Comparison of ENCODE assay signal across 21 cellular contexts in the genomic region with DNA sequence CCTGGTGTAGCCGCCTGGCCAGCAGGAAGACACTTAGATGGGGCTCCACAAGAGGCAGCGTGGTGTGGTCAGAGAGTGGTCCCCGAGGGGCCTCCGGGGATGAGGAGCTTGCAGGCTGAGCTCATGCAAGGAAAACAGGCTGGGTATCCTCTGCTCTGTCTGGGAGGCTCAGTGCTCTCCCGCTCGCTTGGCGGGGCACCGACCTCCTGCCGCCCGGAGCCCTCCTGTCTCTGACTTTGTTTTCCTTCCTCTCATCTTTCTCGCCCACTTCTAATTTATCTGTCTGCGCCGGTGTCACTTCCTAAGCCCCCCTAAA. TPM values are rescaled to one million over a fixed set of nuclear protein-coding genes. Genes with fewer than 3 reads are reported as not detected.
DNase-seq lines count a peak whose midpoint lies in the region; FAIRE-seq and TF ChIP-seq lines count a peak whose summit lies in the region.
"Had no signal": no experiment of that assay in that cellular context is flagged by ENCODE, and none has a peak within 500 bp of the region (broad histone marks: within the 10 kb centered on the region; RNA-seq: fewer than 3 reads in every experiment).

No MANE protein-coding gene starts in this region.

- no peak for FAIRE-seq in H54 (lab: Jason Lieb, UNC)
- FAIRE-seq: A204.1, G401.6 had no signal

- no peak overlapping the region for H3K4me2 ChIP-seq in osteoblast (ENCODE audit: insufficient read depth, low read length)

- H3K4me1 Mint-ChIP-seq in HFFc6 (ENCODE audit: low read depth) = peaks cover 56% of the 10 kb centered on the region

- H3K4me1 ChIP-seq in SJCRH30 = peaks cover 23% of the 10 kb centered on the region
- peaks cover 32% of the 10 kb centered on the region for H3K4me1 ChIP-seq in osteoblast (ENCODE audit: insufficient read depth, low read length)
- H3K4me1 ChIP-seq: Caco-2 had no signal

- no peaks in the 10 kb centered on the region for H3K9me3 Mint-ChIP-seq in HFFc6
- H3K9me3 Mint-ChIP-seq: CD4-positive, alpha-beta T cell had no signal

- H3K9me3 ChIP-seq in SJCRH30 (replicated peaks) (no peaks in the 10 kb centered on the region), osteoblast (ENCODE audit: low read depth, low read length) (no peaks in the 10 kb centered on the region)
- H3K9me3 ChIP-seq: Caco-2 had no signal

- H3K27ac ChIP-seq in SJCRH30 (no peak overlapping the region), osteoblast (ENCODE audit: low read depth, low read length) (no peak overlapping the region)

- peaks cover 1% of the 10 kb centered on the region for H3K27me3 Mint-ChIP-seq in HFFc6 (ENCODE audit: insufficient read depth)

- DNase-seq in HFFc6 (no peak), SJCRH30 (peak; percentile 56 to 58), left kidney (ENCODE audit: low read depth, low spot score) (peak; percentile 75), osteoblast (ENCODE audit: insufficient read length, low spot score, missing footprints) (no peak), H54 (ENCODE audit: insufficient read length, low spot score) (no peak), SK-N-DZ (ENCODE audit: low spot score) (no peak), SIG-M5 treated with dmso at 0.1 percent for 504 hours (lab: John Stamatoyannopoulos, UW; ENCODE audit: unreplicated experiment) (no peak), NCI-H345 treated with DMSO at 0.1 percent for 48 hours (lab: John Stamatoyannopoulos, UW; ENCODE audit: unreplicated experiment) (no peak)
- DNase-seq: Caco-2; CD4-positive, alpha-beta T cell; H9; NCI-H1105 treated with DMSO at 0.1 percent for 48 hours; NCI-H187; NCI-H345; NCI-H526; OCI-M1; SHP77 had no signal

- no peaks in the 10 kb centered on the region for H4K20me1 ChIP-seq in osteoblast (ENCODE audit: insufficient read depth, low read length)

- no peaks in the 10 kb centered on the region for H3K36me3 Mint-ChIP-seq in HFFc6 (ENCODE audit: low read depth)

- H3K4me3 ChIP-seq in SJCRH30 (no peak overlapping the region), osteoblast (ENCODE audit: insufficient read depth, low read length) (no peak overlapping the region)

- H3K27ac Mint-ChIP-seq in HFFc6 = peak overlapping the region; percentile 59
- H3K27ac Mint-ChIP-seq: CD4-positive, alpha-beta T cell; H9 had no signal

- TF ChIP-seq CTCF in HFFc6 (IDR thresholded peaks at IDR 0.05) (no peak), osteoblast (IDR thresholded peaks at IDR 0.05; ENCODE audit: extremely low read depth, low read depth, low read length) (no peak)

- no peaks in the 10 kb centered on the region for H3K36me3 ChIP-seq in SJCRH30
- H3K36me3 ChIP-seq in osteoblast (ENCODE audit: insufficient read depth, low read length) = no peaks in the 10 kb centered on the region

- H3K79me2 ChIP-seq in osteoblast (ENCODE audit: insufficient read depth, low read length) = no peaks in the 10 kb centered on the region

- peak overlapping the region; percentile 26 for H2AFZ ChIP-seq in osteoblast (ENCODE audit: low read length)

- no peak overlapping the region for H3K4me3 Mint-ChIP-seq in HFFc6
- H3K4me3 Mint-ChIP-seq: CD4-positive, alpha-beta T cell; H9 had no signal

- H3K27me3 ChIP-seq in SJCRH30 = peaks cover 3% of the 10 kb centered on the region; the same call in 1 of the 2 replicates
- no peaks in the 10 kb centered on the region for H3K27me3 ChIP-seq in osteoblast (ENCODE audit: insufficient read depth, low read length)

- TF ChIP-seq POLR2A in H54 (IDR thresholded peaks at IDR 0.05; ENCODE audit: low read depth, low read length) = no peak

RNA-seq across cellular contexts. Expression of a gene that starts 31.3 kb away (rescaled TPM):
- not detected for total RNA-seq in HFFc6 (2021; fragmentation: NEBNext Ultra II Directional; extraction: Animal tissue kit (Norgen Biotek cat#: 25700))
- total RNA-seq in SJCRH30 (2014; rRNA removed; shearing (Covaris generic)) = 0.20 and 0.28 TPM in 2 replicates
- total RNA-seq in osteoblast = not detected in 2 replicates
- 7.8 and 9.0 TPM in 2 replicates for polyA plus RNA-seq in SK-N-DZ (2014; cell fraction: cytosol; rRNA removed)
- 6.6 and 7.6 TPM in 2 replicates for polyA plus RNA-seq in SK-N-DZ (2014; cell fraction: nucleus; rRNA removed)
- total RNA-seq: Caco-2; CD4-positive, alpha-beta T cell; RPMI7951 had no signal
- polyA plus RNA-seq: BJ had no signal

Comparison
In these comparisons a context has a peak if more than half of its experiments do, and no peak if none do; other contexts are left out.
1. DNase-seq: peak in SJCRH30 (2 of 2) and left kidney (single experiment); none in HFFc6 (single experiment), osteoblast (single experiment), H54 (single experiment), SK-N-DZ (single experiment), SIG-M5 treated with dmso at 0.1 percent for 504 hours (single experiment) and NCI-H345 treated with DMSO at 0.1 percent for 48 hours (single experiment).